8 cellular contexts compared by ENCODE assay signal in the genomic region with DNA sequence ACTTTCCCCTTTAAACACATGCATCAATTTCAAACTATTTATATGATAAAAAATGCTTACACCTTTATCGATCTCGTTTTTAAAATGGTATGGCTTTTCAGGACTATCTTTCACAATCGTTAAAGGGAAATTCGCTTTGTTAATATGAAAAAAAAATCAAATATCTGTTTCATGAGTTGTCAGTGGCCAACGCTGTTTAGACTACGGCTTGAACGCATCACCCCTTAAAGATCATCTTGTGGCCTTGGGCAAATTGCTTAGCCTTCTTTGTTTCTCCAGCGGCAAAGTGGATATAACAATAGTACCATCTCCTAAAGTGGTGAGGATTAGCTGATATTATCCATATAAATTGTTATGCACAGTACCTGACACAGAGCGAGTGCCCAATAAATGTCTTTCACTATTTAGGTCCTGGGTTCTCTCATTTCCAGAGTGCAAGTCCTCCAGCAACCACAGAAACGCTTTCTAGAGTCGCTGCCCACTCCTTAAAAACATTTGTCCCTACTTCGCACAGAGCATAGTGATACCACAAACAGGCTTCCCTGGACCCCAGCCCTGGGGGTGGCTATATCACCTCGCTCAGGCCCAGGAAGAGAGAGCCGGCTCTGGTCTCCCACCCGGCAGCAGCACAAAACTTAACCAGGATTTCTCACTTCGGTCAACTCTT. TPM values are rescaled to one million over a fixed set of nuclear protein-coding genes. Genes with fewer than 3 reads are reported as not detected.
DNase-seq lines count a peak whose midpoint lies in the region; ATAC-seq and TF ChIP-seq lines count a peak whose summit lies in the region.

No MANE protein-coding gene starts in this region.

- no peak for DNase-seq in Caco-2
- DNase-seq in activated CD8-positive, alpha-beta T cell treated with anti-CD3 and anti-CD28 coated beads for 36 hours, result no peak
- no peak for DNase-seq in hepatocyte (ENCODE audit: low spot score)
- peak in 1 of 2 donors; percentile 68 for DNase-seq in stimulated activated effector memory CD8-positive, alpha-beta T cell treated with anti-CD3 and anti-CD28 coated beads, Interleukin-12 subunit alpha, Interleukin-12 subunit beta, amount 100 ng/mL, for 72 hours (ENCODE audit: low spot score in 2 of 2)
- DNase-seq in COR-L47 (lab: John Stamatoyannopoulos, UW), result no peak
- no peak for DNase-seq in activated CD4-positive, alpha-beta T cell treated with anti-CD3 and anti-CD28 coated beads for 48 hours

- H3K4me2 ChIP-seq in hepatocyte, result peak overlapping the region; percentile 78

- CTCF ChIA-PET in Caco-2 (lab: Charles Lee), result no interaction called here
- CTCF ChIA-PET in activated CD8-positive, alpha-beta T cell treated with anti-CD3 and anti-CD28 coated beads for 36 hours (lab: Charles Lee), result no interaction called here

- peaks cover 13% of the 10 kb centered on the region for H3K4me1 Mint-ChIP-seq in Caco-2 (ENCODE audit: low read depth, unreplicated experiment)
- H3K4me1 Mint-ChIP-seq in activated CD8-positive, alpha-beta T cell treated with anti-CD3 and anti-CD28 coated beads for 36 hours (ENCODE audit: low read depth), result peaks cover 28% of the 10 kb centered on the region
- H3K4me1 Mint-ChIP-seq in stimulated activated effector memory CD8-positive, alpha-beta T cell treated with anti-CD3 and anti-CD28 coated beads, Interleukin-12 subunit alpha, Interleukin-12 subunit beta, amount 100 ng/mL, for 72 hours, result peaks cover 39% of the 10 kb centered on the region

- intact Hi-C loops in Caco-2 (cut with micrococcal nuclease; ENCODE audit: unreplicated experiment), result loop anchor here (1.0 to 2.0 kb wide), 3 partner anchors 23 to 151 kb away; a partner anchor contains a TSS
- intact Hi-C loops in activated CD8-positive, alpha-beta T cell treated with anti-CD3 and anti-CD28 coated beads for 36 hours (cut with micrococcal nuclease), result no loop called here

- peaks cover 17% of the 10 kb centered on the region for H3K36me3 Mint-ChIP-seq in Caco-2 (ENCODE audit: insufficient read depth, unreplicated experiment)
- H3K36me3 Mint-ChIP-seq in activated CD8-positive, alpha-beta T cell treated with anti-CD3 and anti-CD28 coated beads for 36 hours (ENCODE audit: low read depth), result peaks cover 24% of the 10 kb centered on the region
- peaks cover 34% of the 10 kb centered on the region for H3K36me3 Mint-ChIP-seq in stimulated activated effector memory CD8-positive, alpha-beta T cell treated with anti-CD3 and anti-CD28 coated beads, Interleukin-12 subunit alpha, Interleukin-12 subunit beta, amount 100 ng/mL, for 72 hours

- H3K27me3 ChIP-seq in Caco-2 (replicated peaks; ENCODE audit: control insufficient read depth, insufficient read depth, low read length) (no peaks in the 10 kb centered on the region), hepatocyte (no peaks in the 10 kb centered on the region)

- H3K27me3 Mint-ChIP-seq in Caco-2 (ENCODE audit: insufficient read depth, unreplicated experiment), result no peaks in the 10 kb centered on the region
- peaks cover 2% of the 10 kb centered on the region for H3K27me3 Mint-ChIP-seq in activated CD8-positive, alpha-beta T cell treated with anti-CD3 and anti-CD28 coated beads for 36 hours

- peak overlapping the region; percentile 46 for H2AFZ ChIP-seq in hepatocyte

- no peaks in the 10 kb centered on the region for H4K20me1 ChIP-seq in hepatocyte (ENCODE audit: insufficient read depth, poor library complexity, severe bottlenecking)

- H3K4me1 ChIP-seq in Caco-2 (peaks cover 5% of the 10 kb centered on the region), hepatocyte (ENCODE audit: insufficient read depth) (no peaks in the 10 kb centered on the region)

- TF ChIP-seq CTCF in Caco-2 (IDR thresholded peaks at IDR 0.05; ENCODE audit: insufficient read depth in 1 of 2, low read depth in 1 of 2, low read length in 1 of 2, severe bottlenecking in 1 of 2, unreplicated experiment in 1 of 2), result no peak
- TF ChIP-seq CTCF in activated CD8-positive, alpha-beta T cell treated with anti-CD3 and anti-CD28 coated beads for 36 hours (IDR thresholded peaks at IDR 0.05), result no peak
- no peak for TF ChIP-seq CTCF in hepatocyte (IDR thresholded peaks at IDR 0.05; ENCODE audit: poor library complexity)

- H3K36me3 ChIP-seq in Caco-2 (ENCODE audit: control insufficient read depth, insufficient read depth, low read length) (no peaks in the 10 kb centered on the region), hepatocyte (replicated peaks; ENCODE audit: insufficient read depth, low read depth) (no peaks in the 10 kb centered on the region)

- 15% methylated on average over 16 of the region's 16 CpGs for WGBS in hepatocyte (ENCODE audit: low lambda C conversion rate, missing lambda C conversion rate)

- BruUV-seq in Caco-2 (replicated peaks; lab: Mats Ljungman, UMichigan), result TSS peak; percentile 61

- H3K27ac Mint-ChIP-seq in Caco-2 (ENCODE audit: unreplicated experiment), result peak overlapping the region; percentile 85
- peak overlapping the region; percentile 92 for H3K27ac Mint-ChIP-seq in activated CD8-positive, alpha-beta T cell treated with anti-CD3 and anti-CD28 coated beads for 36 hours
- H3K27ac Mint-ChIP-seq in stimulated activated effector memory CD8-positive, alpha-beta T cell treated with anti-CD3 and anti-CD28 coated beads, Interleukin-12 subunit alpha, Interleukin-12 subunit beta, amount 100 ng/mL, for 72 hours, result peak overlapping the region; percentile 92

- H3K4me3 Mint-ChIP-seq in Caco-2 (ENCODE audit: unreplicated experiment), result peak overlapping the region; percentile 93
- peak overlapping the region; percentile 98 for H3K4me3 Mint-ChIP-seq in activated CD8-positive, alpha-beta T cell treated with anti-CD3 and anti-CD28 coated beads for 36 hours
- peak overlapping the region; percentile 94 for H3K4me3 Mint-ChIP-seq in stimulated activated effector memory CD8-positive, alpha-beta T cell treated with anti-CD3 and anti-CD28 coated beads, Interleukin-12 subunit alpha, Interleukin-12 subunit beta, amount 100 ng/mL, for 72 hours

- H3K9me3 ChIP-seq in Caco-2, result no peaks in the 10 kb centered on the region
- no peaks in the 10 kb centered on the region for H3K9me3 ChIP-seq in hepatocyte (ENCODE audit: low read depth)

- peaks cover 14% of the 10 kb centered on the region for H3K79me2 ChIP-seq in hepatocyte

- ATAC-seq in HG02938 (IDR thresholded peaks at IDR 0.05; ENCODE audit: unreplicated experiment), result peak; percentile 1
- ATAC-seq in activated CD8-positive, alpha-beta T cell treated with anti-CD3 and anti-CD28 coated beads for 36 hours, result peak; percentile 2
- no peak for ATAC-seq in stimulated activated effector memory CD8-positive, alpha-beta T cell treated with anti-CD3 and anti-CD28 coated beads, Interleukin-12 subunit alpha, Interleukin-12 subunit beta, amount 100 ng/mL, for 72 hours
- no peak for ATAC-seq in GM18858 (IDR thresholded peaks at IDR 0.05; ENCODE audit: unreplicated experiment)

- no peaks in the 10 kb centered on the region for H3K9me2 ChIP-seq in hepatocyte (replicated peaks; ENCODE audit: insufficient read depth)

- POLR2A ChIA-PET in Caco-2 (lab: Charles Lee), result no interaction called here
- POLR2A ChIA-PET in activated CD8-positive, alpha-beta T cell treated with anti-CD3 and anti-CD28 coated beads for 36 hours (lab: Charles Lee), result interaction anchor here (0.6 to 1.5 kb wide), 3 partner anchors 9 to 17 kb away, joined by 3 to 4 read pairs (median 3); no protein-coding TSS in a partner anchor

- peak overlapping the region; percentile 50 for H3K4me3 ChIP-seq in Caco-2 (ENCODE audit: low read depth, low read length)
- H3K4me3 ChIP-seq in hepatocyte, result peak overlapping the region; percentile 83

- H3K9me3 Mint-ChIP-seq in Caco-2 (ENCODE audit: unreplicated experiment), result no peaks in the 10 kb centered on the region
- H3K9me3 Mint-ChIP-seq in activated CD8-positive, alpha-beta T cell treated with anti-CD3 and anti-CD28 coated beads for 36 hours, result no peaks in the 10 kb centered on the region
- H3K9me3 Mint-ChIP-seq in stimulated activated effector memory CD8-positive, alpha-beta T cell treated with anti-CD3 and anti-CD28 coated beads, Interleukin-12 subunit alpha, Interleukin-12 subunit beta, amount 100 ng/mL, for 72 hours, result no peaks in the 10 kb centered on the region

- peak overlapping the region; percentile 46 for H3K27ac ChIP-seq in hepatocyte

RNA-seq across cellular contexts. Expression of a gene that starts 0.9 kb away (rescaled TPM):
- total RNA-seq in Caco-2 (2022) (42.5 and 44.9 TPM in 2 replicates), hepatocyte (14.8 and 14.9 TPM in 2 replicates)
- total RNA-seq in activated CD8-positive, alpha-beta T cell treated with anti-CD3 and anti-CD28 coated beads for 36 hours, result 10 to 100 TPM; 26.8 to 28.1 TPM
- 13.0 and 16.1 TPM in 2 replicates for polyA plus RNA-seq in hepatocyte

Comparison
In these comparisons a context has a peak if more than half of its experiments do, and no peak if none do; other contexts are left out.
1. ATAC-seq: peak in HG02938 (single experiment) and activated CD8-positive, alpha-beta T cell treated with anti-CD3 and anti-CD28 coated beads for 36 hours (single experiment); none in stimulated activated effector memory CD8-positive, alpha-beta T cell treated with anti-CD3 and anti-CD28 coated beads, Interleukin-12 subunit alpha, Interleukin-12 subunit beta, amount 100 ng/mL, for 72 hours (single experiment) and GM18858 (single experiment).
2. Peak in every context shown above with its lines, with median percentiles within 50 percentile points of each other: H3K27ac Mint-ChIP-seq and H3K4me3 Mint-ChIP-seq.